In the genomic region with DNA sequence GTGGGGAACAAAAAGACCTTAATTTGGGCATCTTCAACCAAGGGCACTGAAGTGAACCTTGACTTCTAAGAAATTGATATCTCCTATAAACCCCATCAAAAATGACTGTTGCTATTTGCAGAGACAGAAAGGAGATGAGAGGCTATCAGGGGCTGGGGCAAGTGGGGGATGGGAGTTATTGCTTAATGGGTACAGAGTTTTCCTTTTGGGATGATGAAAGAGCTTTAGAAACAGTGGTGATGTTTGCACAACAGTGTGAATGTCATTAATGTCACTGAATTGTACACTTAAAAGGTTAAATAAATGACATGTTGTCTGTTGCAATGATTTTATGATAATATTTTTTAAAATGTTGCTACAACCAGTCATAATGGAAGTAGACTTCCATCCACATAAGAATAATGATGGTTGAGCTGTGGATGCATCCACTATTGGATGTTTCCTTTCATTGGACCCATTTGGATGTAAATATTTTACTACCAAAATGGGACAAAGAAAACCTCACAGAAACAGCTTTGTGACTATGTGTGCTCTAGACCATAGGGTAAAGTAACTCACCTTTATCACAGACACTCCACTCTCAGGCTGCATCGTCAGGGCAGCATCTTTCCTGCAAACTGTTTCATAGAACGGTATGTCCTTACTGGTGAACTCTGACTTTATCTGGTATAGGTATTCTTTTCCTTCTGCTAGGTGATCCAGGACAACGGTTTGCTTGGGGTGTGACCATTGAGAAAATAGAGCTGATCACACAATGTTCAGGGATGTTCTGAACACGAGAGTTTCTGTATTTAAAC, we compare ENCODE assay signal across 26 cellular contexts. TPM values are rescaled to one million over a fixed set of nuclear protein-coding genes. Genes with fewer than 3 reads are reported as not detected.
"Had no signal": no experiment of that assay in that cellular context is flagged by ENCODE, and none has a peak within 500 bp of the region (broad histone marks: within the 10 kb centered on the region; RNA-seq: fewer than 3 reads in every experiment).

No MANE protein-coding gene starts in this region.

- H3K4me3 ChIP-seq: MG63, SJSA1 had no signal

- FAIRE-seq: HTR-8/SVneo, RCC 7860 had no signal

- H3K4me1 ChIP-seq: SJSA1 had no signal

- H3K4me2 ChIP-seq: SK-N-SH had no signal

- H3K27ac ChIP-seq: HL-60, SJSA1 had no signal

- DNase-seq: Karpas-422, KBM-7, MG63, NCI-H1092, NCI-H1105 treated with DMSO at 0.1 percent for 48 hours, NCI-H1417 treated with DMSO at 0.1 percent for 48 hours, NCI-H146, NCI-H1694 treated with DMSO at 0.1 percent for 48 hours, NCI-H1930, NCI-H2081, NCI-H2107, NCI-H2171, NCI-H226, NCI-H446, NCI-H510A, NCI-H524 treated with DMSO at 0.1 percent for 48 hours, NCI-H69, NCI-H774, Right ventricle myocardium superior, RPMI8226, SIG-M5, SK-N-SH had no signal

- H3K9ac ChIP-seq: SK-N-SH had no signal

- H3K36me3 ChIP-seq: MG63, SJSA1 had no signal

- H3K9me3 ChIP-seq: MG63, SJSA1, SK-N-SH had no signal

- H3K27me3 ChIP-seq: SJSA1 had no signal

RNA-seq across cellular contexts. Expression of gene FAM9A, which starts 31.6 kb away (rescaled TPM):
- total RNA-seq: Right ventricle myocardium superior, SJSA1 had no signal
- polyA plus RNA-seq: SK-N-SH had no signal
